In genomic region chr6:153790881-153791473, GRCh38 we compare ENCODE assay signal across 12 cellular contexts.
DNase-seq lines count a peak whose midpoint lies in the region; ATAC-seq and TF ChIP-seq lines count a peak whose summit lies in the region.
"Had no signal": no experiment of that assay in that cellular context is flagged by ENCODE, and none has a peak within 500 bp of the region (broad histone marks: within the 10 kb centered on the region; RNA-seq: fewer than 3 reads in every experiment).

No MANE protein-coding gene starts in this region.

- TF ChIP-seq CTCF in 22Rv1 (IDR thresholded peaks at IDR 0.05) = peak; percentile 64
- peak; percentile 20; the same call in 1 of the 2 replicates for TF ChIP-seq CTCF in GM12874 (IDR thresholded peaks at IDR 0.05; ENCODE audit: insufficient read depth, low read depth, low read length)
- TF ChIP-seq CTCF in PC-3 (conservative IDR thresholded peaks at IDR 0.05; ENCODE audit: low read depth, low read length) = peak; percentile 40
- peak; percentile 36 for TF ChIP-seq CTCF in fibroblast of pulmonary artery (IDR thresholded peaks at IDR 0.05; ENCODE audit: low read length, missing control alignments)

- H3K4me3 ChIP-seq in PC-3 (ENCODE audit: low read length) (no peak overlapping the region), fibroblast of pulmonary artery (replicated peaks; ENCODE audit: low read depth, low read length) (no peak overlapping the region)
- H3K4me3 ChIP-seq: Peyer's patch had no signal

- H3K9ac ChIP-seq in PC-3 (ENCODE audit: low read length) = no peak overlapping the region

- intact Hi-C loops in PC-3 (cut with micrococcal nuclease) = no loop called here

- POLR2A ChIA-PET in PC-3 (lab: Charles Lee; ENCODE audit: unreplicated experiment) = no interaction called here

- H3K9me3 ChIP-seq in PC-3 (ENCODE audit: low read length) = no peaks in the 10 kb centered on the region
- H3K9me3 ChIP-seq: Peyer's patch had no signal

- no peaks in the 10 kb centered on the region for H4K20me1 ChIP-seq in PC-3 (ENCODE audit: low read length)

- no peaks in the 10 kb centered on the region for H3K9me2 ChIP-seq in PC-3 (replicated peaks; ENCODE audit: low read length)

- H3K36me3 ChIP-seq in PC-3 (ENCODE audit: low read depth, low read length) = no peaks in the 10 kb centered on the region
- H3K36me3 ChIP-seq: Peyer's patch had no signal

- H3K27ac ChIP-seq in 22Rv1 = no peak overlapping the region
- H3K27ac ChIP-seq in PC-3 (ENCODE audit: low read length) = no peak overlapping the region

- H2AFZ ChIP-seq in PC-3 (ENCODE audit: low read length) = no peak overlapping the region

- CTCF ChIA-PET in PC-3 (lab: Charles Lee) = no interaction called here

- H3F3A ChIP-seq in PC-3 (ENCODE audit: low read length, unreplicated experiment) = no peaks in the 10 kb centered on the region

- ATAC-seq in PC-3 = no peak

- H3K27me3 ChIP-seq in PC-3 (ENCODE audit: low read length) = no peaks in the 10 kb centered on the region
- H3K27me3 ChIP-seq: Peyer's patch had no signal

- no peak overlapping the region for H3K4me2 ChIP-seq in PC-3 (ENCODE audit: low read length)

- DNase-seq in PC-3 (peak; percentile 25), fibroblast of pulmonary artery (ENCODE audit: low read depth) (peak; percentile 54), NCI-H1694 treated with DMSO at 0.1 percent for 48 hours (lab: John Stamatoyannopoulos, UW) (no peak), NK-92 (lab: John Stamatoyannopoulos, UW; ENCODE audit: unreplicated experiment) (no peak), NCI-H187 (lab: John Stamatoyannopoulos, UW) (no peak)
- DNase-seq in activated T-cell treated with anti-CD3 and anti-CD28 coated beads, Interleukin-2, amount 50 U/mL, for 1 hour = no peak
- DNase-seq: activated CD4-positive, alpha-beta T cell treated with anti-CD3 and anti-CD28 coated beads, Interleukin-2, amount 50 U/mL, for 4 hours; CD4-positive, alpha-beta memory T cell; midbrain had no signal

- no TSS peak for BruUV-seq in PC-3 (replicated peaks; lab: Mats Ljungman, UMichigan)

- H3K79me2 ChIP-seq in PC-3 (ENCODE audit: low read length) = no peaks in the 10 kb centered on the region

- peaks cover 3% of the 10 kb centered on the region; the same call in 1 of the 2 replicates for H3K4me1 ChIP-seq in PC-3 (ENCODE audit: insufficient read depth, low read length)

Comparison
In these comparisons a context has a peak if more than half of its experiments do, and no peak if none do; other contexts are left out.
1. DNase-seq: peak in PC-3 (single experiment) and fibroblast of pulmonary artery (single experiment); none in NCI-H1694 treated with DMSO at 0.1 percent for 48 hours (single experiment), NK-92 (single experiment), activated T-cell treated with anti-CD3 and anti-CD28 coated beads, Interleukin-2, amount 50 U/mL, for 1 hour (single experiment) and NCI-H187 (0 of 2).
2. Peak in every context shown above with its lines, with median percentiles within 50 percentile points of each other: CTCF ChIP-seq.